In genomic region chr9:131069699-131070098, GRCh38 we compare ENCODE assay signal across 29 cellular contexts. TPM values are rescaled to one million over a fixed set of nuclear protein-coding genes. Genes with fewer than 3 reads are reported as not detected.
"Had no signal": no experiment of that assay in that cellular context is flagged by ENCODE, and none has a peak within 500 bp of the region (broad histone marks: within the 10 kb centered on the region; RNA-seq: fewer than 3 reads in every experiment).

No MANE protein-coding gene starts in this region.

- H3K4me1 Mint-ChIP-seq: natural killer cell; nephron; stimulated activated effector memory CD8-positive, alpha-beta T cell treated with anti-CD3 and anti-CD28 coated beads, Interleukin-12 subunit alpha, Interleukin-12 subunit beta, amount 100 ng/mL, for 72 hours; stimulated activated naive B cell treated with anti-CD40 and anti-IgM and Interleukin-4, amounts not matched to agents 10 μg/mL and 1 μg/mL and 100 μg/mL, for 72 hours had no signal

- H3K9me3 Mint-ChIP-seq: natural killer cell; nephron; neural progenitor cell; stimulated activated effector memory CD8-positive, alpha-beta T cell treated with anti-CD3 and anti-CD28 coated beads, Interleukin-12 subunit alpha, Interleukin-12 subunit beta, amount 100 ng/mL, for 72 hours; stimulated activated naive CD8-positive, alpha-beta T cell treated with anti-CD3 and anti-CD28 coated beads, Interleukin-15, Interleukin-2, amounts not matched to agents 100 ng/mL and 50 ng/mL, for 24 hours had no signal

- FAIRE-seq: small intestine, urothelium cell line had no signal

- H3K36me3 Mint-ChIP-seq: natural killer cell; neural progenitor cell; stimulated activated effector memory CD8-positive, alpha-beta T cell treated with anti-CD3 and anti-CD28 coated beads, Interleukin-12 subunit alpha, Interleukin-12 subunit beta, amount 100 ng/mL, for 72 hours; stimulated activated naive B cell treated with anti-CD40 and anti-IgM and Interleukin-4, amounts not matched to agents 10 μg/mL and 1 μg/mL and 100 μg/mL, for 72 hours had no signal

- H3K9ac ChIP-seq: neural progenitor cell, parathyroid adenoma had no signal

- H2AFZ ChIP-seq: neural progenitor cell, parathyroid adenoma had no signal

- H3K79me2 ChIP-seq: parathyroid adenoma had no signal

- H3K27me3 Mint-ChIP-seq: stimulated activated naive CD8-positive, alpha-beta T cell treated with anti-CD3 and anti-CD28 coated beads, Interleukin-15, Interleukin-2, amounts not matched to agents 100 ng/mL and 50 ng/mL, for 24 hours had no signal

- H3K27ac ChIP-seq: neural progenitor cell, neutrophil, ovary, parathyroid adenoma, psoas muscle, right lobe of liver, sigmoid colon, stomach, thoracic aorta, thyroid gland, tibial nerve, upper lobe of left lung, vagina had no signal

- H3K4me3 ChIP-seq: neural progenitor cell, ovary, psoas muscle, right lobe of liver, sigmoid colon, stomach, thoracic aorta, thyroid gland, tibial nerve, upper lobe of left lung, vagina had no signal

- H3K9me3 ChIP-seq: neutrophil, ovary, psoas muscle, right lobe of liver, sigmoid colon, stomach, thoracic aorta, thyroid gland, tibial nerve, upper lobe of left lung, vagina had no signal

- H3K27ac Mint-ChIP-seq: natural killer cell; nephron; neural progenitor cell; progenitor cell of endocrine pancreas; stimulated activated effector memory CD8-positive, alpha-beta T cell treated with anti-CD3 and anti-CD28 coated beads, Interleukin-12 subunit alpha, Interleukin-12 subunit beta, amount 100 ng/mL, for 72 hours; stimulated activated naive B cell treated with anti-CD40 and anti-IgM and Interleukin-4, amounts not matched to agents 10 μg/mL and 1 μg/mL and 100 μg/mL, for 72 hours; stimulated activated naive CD8-positive, alpha-beta T cell treated with anti-CD3 and anti-CD28 coated beads, Interleukin-15, Interleukin-2, amounts not matched to agents 100 ng/mL and 50 ng/mL, for 24 hours had no signal

- ATAC-seq: natural killer cell; right cardiac atrium; right lobe of liver; stimulated activated effector memory CD8-positive, alpha-beta T cell treated with anti-CD3 and anti-CD28 coated beads, Interleukin-12 subunit alpha, Interleukin-12 subunit beta, amount 100 ng/mL, for 72 hours; stimulated activated naive B cell treated with anti-CD40 and anti-IgM and Interleukin-4, amounts not matched to agents 10 μg/mL and 1 μg/mL and 100 μg/mL, for 72 hours had no signal

- DNase-seq: natural killer cell; nucleus accumbens; ovary; posterior cingulate gyrus; psoas muscle; right cardiac atrium; right lobe of liver; sigmoid colon; small intestine; stimulated activated CD4-positive, alpha-beta T cell treated with anti-CD3 and anti-CD28 coated beads, Interleukin-15, amount 100 ng/mL, for 24 hours; stimulated activated CD4-positive, alpha-beta T cell treated with anti-CD3 and anti-CD28 coated beads, Interleukin-2, amount 100 ng/mL, for 24 hours; stimulated activated CD4-positive, alpha-beta T cell treated with anti-CD3 and anti-CD28 coated beads, Interleukin-2, amount 100 ng/mL, for 48 hours; stimulated activated CD4-positive, alpha-beta T cell treated with anti-CD3 and anti-CD28 coated beads, Interleukin-4, amount 100 ng/mL, for 24 hours; stimulated activated naive B cell treated with anti-CD40 and anti-IgM and Interleukin-4, amounts not matched to agents 10 μg/mL and 1 μg/mL and 100 μg/mL, for 72 hours; stimulated activated naive CD4-positive, alpha-beta T cell treated with Interleukin-2 at 50 U/mL for 16 hours; stomach; thyroid gland; upper lobe of left lung had no signal

- H3K4me2 ChIP-seq: neural progenitor cell had no signal

- H3K4me3 Mint-ChIP-seq: natural killer cell; nephron; neural progenitor cell; stimulated activated effector memory CD8-positive, alpha-beta T cell treated with anti-CD3 and anti-CD28 coated beads, Interleukin-12 subunit alpha, Interleukin-12 subunit beta, amount 100 ng/mL, for 72 hours; stimulated activated naive B cell treated with anti-CD40 and anti-IgM and Interleukin-4, amounts not matched to agents 10 μg/mL and 1 μg/mL and 100 μg/mL, for 72 hours; stimulated activated naive CD8-positive, alpha-beta T cell treated with anti-CD3 and anti-CD28 coated beads, Interleukin-15, Interleukin-2, amounts not matched to agents 100 ng/mL and 50 ng/mL, for 24 hours had no signal

- H3K36me3 ChIP-seq: neural progenitor cell, neutrophil, ovary, right lobe of liver, sigmoid colon, stomach, thoracic aorta, thyroid gland, tibial nerve, upper lobe of left lung, vagina had no signal

- H3K27me3 ChIP-seq: neural progenitor cell, neutrophil, ovary, right lobe of liver, sigmoid colon, thyroid gland, tibial nerve, upper lobe of left lung, vagina had no signal

- H3K4me1 ChIP-seq: neural progenitor cell, parathyroid adenoma, sigmoid colon, stomach, thyroid gland, tibial nerve, upper lobe of left lung, vagina had no signal

RNA-seq across cellular contexts. Expression of gene AIF1L, which starts 26.6 kb away (rescaled TPM):
- total RNA-seq: natural killer cell had no signal
